In the genomic region with DNA sequence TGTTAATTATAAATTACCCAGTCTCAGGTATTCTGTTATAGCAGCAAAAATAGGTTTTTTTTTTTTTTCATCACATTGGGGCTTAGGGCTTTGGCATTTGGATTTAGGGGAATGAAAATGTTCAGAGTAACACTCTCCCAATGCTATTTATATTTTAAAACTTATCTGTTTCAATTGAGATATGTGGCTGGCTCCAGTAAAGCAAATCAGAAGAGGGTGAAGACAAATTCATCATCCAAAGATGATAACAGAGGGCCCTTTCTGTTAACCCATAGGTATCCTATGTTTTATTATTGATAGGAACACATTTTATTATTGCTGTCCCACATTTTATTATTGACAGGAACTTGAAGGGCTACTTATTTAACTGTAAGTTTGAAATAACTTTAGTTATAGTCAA, we compare ENCODE assay signal across 28 cellular contexts. TPM values are rescaled to one million over a fixed set of nuclear protein-coding genes. Genes with fewer than 3 reads are reported as not detected.
"Had no signal": no experiment of that assay in that cellular context is flagged by ENCODE, and none has a peak within 500 bp of the region (broad histone marks: within the 10 kb centered on the region; RNA-seq: fewer than 3 reads in every experiment).

No MANE protein-coding gene starts in this region.

- H3K27me3 ChIP-seq: brain microvascular endothelial cell, colonic mucosa, gastroesophageal sphincter had no signal

- H3K9me3 ChIP-seq: colonic mucosa, esophagus squamous epithelium, gastroesophageal sphincter had no signal

- H3K27ac ChIP-seq: brain microvascular endothelial cell, colonic mucosa, epithelial cell of prostate, esophagus squamous epithelium, gastroesophageal sphincter, WERI-Rb-1 had no signal

- H3K4me3 ChIP-seq: colonic mucosa, esophagus squamous epithelium, gastroesophageal sphincter had no signal

- ATAC-seq: activated CD4-positive, CD25-positive, alpha-beta regulatory T cell treated with anti-CD3 and anti-CD28 coated beads, Interleukin-2, amount 50 U/mL, for 24 hours; activated CD8-positive, alpha-beta T cell treated with anti-CD3 and anti-CD28 coated beads for 36 hours; activated T-cell treated with anti-CD3 and anti-CD28 coated beads, Interleukin-2, amount 50 U/mL, for 4 hours; activated T-helper 17 cell treated with anti-CD3 and anti-CD28 coated beads, Interleukin-2, amount 50 U/mL, for 72 hours; gastroesophageal sphincter; T-helper 17 cell had no signal

- H3K36me3 ChIP-seq: brain microvascular endothelial cell, colonic mucosa, esophagus squamous epithelium, gastroesophageal sphincter, WERI-Rb-1 had no signal

- H3K4me1 ChIP-seq: colonic mucosa had no signal

- DNase-seq: activated B cell treated with CpG ODN at 0.5 μM for 24 hours; activated CD4-positive, alpha-beta T cell treated with anti-CD3 and anti-CD28 coated beads for 48 hours; activated CD4-positive, alpha-beta T cell treated with anti-CD3 and anti-CD28 coated beads, Interleukin-2, amount 50 U/mL, for 1 hour; activated CD4-positive, alpha-beta T cell treated with anti-CD3 and anti-CD28 coated beads, Interleukin-2, amount 50 U/mL, for 48 hours; activated CD8-positive, alpha-beta memory T cell treated with anti-CD3 and anti-CD28 coated beads for 24 hours; activated CD8-positive, alpha-beta T cell treated with anti-CD3 and anti-CD28 coated beads for 36 hours; activated effector memory CD4-positive, alpha-beta T cell treated with Interleukin-2 at 50 U/mL for 16 hours; activated gamma-delta T cell treated with Interleukin-2 at 50 U/mL for 16 hours; activated naive CD4-positive, alpha-beta T cell treated with anti-CD3 and anti-CD28 coated beads, Interleukin-2, amount 50 U/mL, for 16 hours; activated naive CD4-positive, alpha-beta T cell treated with Interleukin-2 at 50 U/mL for 16 hours; activated T-cell treated with anti-CD3 and anti-CD28 coated beads, Interleukin-2, amount 50 U/mL, for 4 hours; amniotic stem cell; anterior cingulate cortex; brain microvascular endothelial cell; central memory CD4-positive, alpha-beta T cell; cerebellar nuclear complex; colonic mucosa; effector CD8-positive, alpha-beta T cell; esophagus squamous epithelium; foreskin melanocyte; T-helper 1 cell; T-helper 17 cell; T1000; WERI-Rb-1 had no signal

RNA-seq across cellular contexts. Expression of gene TNFRSF19, which starts 20.5 kb away (rescaled TPM):
- total RNA-seq: activated B cell treated with CpG ODN at 0.5 μM for 24 hours; activated CD8-positive, alpha-beta T cell treated with anti-CD3 and anti-CD28 coated beads for 36 hours had no signal
